Comparison of ENCODE assay signal across 1 cellular context in the genomic region with DNA sequence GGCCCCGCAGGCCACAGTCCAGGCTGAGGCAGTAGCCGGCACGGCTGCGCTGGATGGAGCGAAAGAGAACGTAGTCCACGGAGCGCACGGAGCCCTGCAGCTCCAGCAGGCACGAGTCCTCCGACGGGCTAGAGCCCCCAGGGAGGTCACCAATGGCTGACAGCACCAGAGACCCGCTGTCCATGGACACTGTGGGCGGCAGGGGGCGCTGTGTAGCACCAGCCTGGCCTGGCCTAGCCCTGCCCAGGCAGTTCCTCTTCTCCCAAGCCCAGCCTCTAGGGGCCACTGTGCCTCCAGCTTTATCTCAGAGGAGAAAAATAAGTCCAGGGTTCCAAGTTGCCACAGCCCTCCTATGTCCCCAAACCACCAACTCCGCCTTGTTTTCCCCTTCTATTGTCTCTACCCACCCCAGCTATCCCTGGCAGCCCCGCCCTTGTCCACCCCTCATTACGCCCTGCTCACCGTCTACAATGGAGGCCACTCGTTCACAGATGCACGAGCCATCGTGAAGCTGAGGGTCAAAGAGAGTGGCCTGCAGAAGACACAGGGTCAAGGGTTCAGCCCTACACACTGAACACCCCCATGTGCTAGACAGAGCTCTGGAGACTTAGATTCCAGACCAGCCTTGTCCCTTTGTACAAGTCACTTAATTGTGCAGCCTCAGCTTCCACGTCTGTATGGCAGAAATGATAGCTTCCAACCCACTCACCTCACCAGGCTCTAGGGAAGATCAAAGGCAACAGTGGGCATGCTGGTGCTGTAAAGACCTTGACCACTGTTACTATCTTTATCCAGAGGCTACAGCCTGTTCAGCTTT.
TF ChIP-seq lines count a peak whose summit lies in the region.

No MANE protein-coding gene starts in this region.

TF ChIP-seq in H1, 55 proteins besides CTCF, POLR2A, EP300 and RAD21:
- TF ChIP-seq ASH2L (IDR thresholded peaks at IDR 0.05; ENCODE audit: low read length) (peak; percentile 59), KDM5A (IDR thresholded peaks at IDR 0.05; ENCODE audit: low read length) (no peak), SAP30 (IDR thresholded peaks at IDR 0.05; ENCODE audit: insufficient read depth, insufficient replicate concordance, low read length) (peak; percentile 41), CEBPB (IDR thresholded peaks at IDR 0.05; ENCODE audit: low read depth, low read length) (no peak), GABPA (IDR thresholded peaks at IDR 0.05; ENCODE audit: borderline replicate concordance, insufficient read depth, low read length) (peak; percentile 66; the same call in 1 of the 2 replicates), CREB1 (IDR thresholded peaks at IDR 0.05) (peak; percentile 66), SP1 (IDR thresholded peaks at IDR 0.05; ENCODE audit: low read depth, low read length) (0 out of 2 replicates have a peak, but pooled peaks have one; percentile 33), HDAC2 (IDR thresholded peaks at IDR 0.05; ENCODE audit: borderline replicate concordance in 1 of 2, low read depth in 2 of 2, low read length in 2 of 2) (no peak), JUND (IDR thresholded peaks at IDR 0.05; ENCODE audit: low read length) (peak; percentile 77), EZH2 (IDR thresholded peaks at IDR 0.05; ENCODE audit: low read depth, low read length, severe bottlenecking) (no peak), SUZ12 (IDR thresholded peaks at IDR 0.05; ENCODE audit: low read length) (no peak), SIN3A (conservative IDR thresholded peaks at IDR 0.05 in 1 of 2, IDR thresholded peaks at IDR 0.05 in 1 of 2; ENCODE audit: low read depth in 1 of 2, low read length in 2 of 2) (peak; percentile 89 to 94; a peak in 3 of 4 replicates), CHD1 (IDR thresholded peaks at IDR 0.05; ENCODE audit: low read depth, low read length) (no peak), SP4 (IDR thresholded peaks at IDR 0.05; ENCODE audit: low read length) (peak; percentile 45; the same call in 1 of the 2 replicates), ZNF274 (IDR thresholded peaks at IDR 0.05; ENCODE audit: borderline replicate concordance, extremely low read depth, low read length) (no peak), KDM4A (IDR thresholded peaks at IDR 0.05; ENCODE audit: low read depth, low read length, severe bottlenecking) (peak; percentile 67), EGR1 (IDR thresholded peaks at IDR 0.05; ENCODE audit: borderline replicate concordance, low read depth, low read length) (no peak), HDAC6 (IDR thresholded peaks at IDR 0.05; ENCODE audit: low read depth, low read length) (no peak), TAF1 (IDR thresholded peaks at IDR 0.05; ENCODE audit: low read depth, low read length) (0 out of 2 replicates have a peak, but pooled peaks have one; percentile 12), YY1 (IDR thresholded peaks at IDR 0.05; ENCODE audit: low read depth, low read length) (peak; percentile 95)
- TF ChIP-seq, protein P1, sequence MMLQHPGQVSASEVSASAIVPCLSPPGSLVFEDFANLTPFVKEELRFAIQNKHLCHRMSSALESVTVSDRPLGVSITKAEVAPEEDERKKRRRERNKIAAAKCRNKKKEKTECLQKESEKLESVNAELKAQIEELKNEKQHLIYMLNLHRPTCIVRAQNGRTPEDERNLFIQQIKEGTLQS (IDR thresholded peaks at IDR 0.05; ENCODE audit: insufficient read depth, low read depth, low read length) = 0 out of 2 replicates have a peak, but pooled peaks have one; percentile 4
- TF ChIP-seq, protein P2, sequence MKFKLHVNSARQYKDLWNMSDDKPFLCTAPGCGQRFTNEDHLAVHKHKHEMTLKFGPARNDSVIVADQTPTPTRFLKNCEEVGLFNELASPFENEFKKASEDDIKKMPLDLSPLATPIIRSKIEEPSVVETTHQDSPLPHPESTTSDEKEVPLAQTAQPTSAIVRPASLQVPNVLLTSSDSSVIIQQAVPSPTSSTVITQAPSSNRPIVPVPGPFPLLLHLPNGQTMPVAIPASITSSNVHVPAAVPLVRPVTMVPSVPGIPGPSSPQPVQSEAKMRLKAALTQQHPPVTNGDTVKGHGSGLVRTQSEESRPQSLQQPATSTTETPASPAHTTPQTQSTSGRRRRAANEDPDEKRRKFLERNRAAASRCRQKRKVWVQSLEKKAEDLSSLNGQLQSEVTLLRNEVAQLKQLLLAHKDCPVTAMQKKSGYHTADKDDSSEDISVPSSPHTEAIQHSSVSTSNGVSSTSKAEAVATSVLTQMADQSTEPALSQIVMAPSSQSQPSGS (IDR thresholded peaks at IDR 0.05; ENCODE audit: low read length) = peak; percentile 62; the same call in 1 of the 2 replicates
- TF ChIP-seq, protein P3, sequence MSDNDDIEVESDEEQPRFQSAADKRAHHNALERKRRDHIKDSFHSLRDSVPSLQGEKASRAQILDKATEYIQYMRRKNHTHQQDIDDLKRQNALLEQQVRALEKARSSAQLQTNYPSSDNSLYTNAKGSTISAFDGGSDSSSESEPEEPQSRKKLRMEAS (IDR thresholded peaks at IDR 0.05) = peak; percentile 76
- TF ChIP-seq, protein P4, sequence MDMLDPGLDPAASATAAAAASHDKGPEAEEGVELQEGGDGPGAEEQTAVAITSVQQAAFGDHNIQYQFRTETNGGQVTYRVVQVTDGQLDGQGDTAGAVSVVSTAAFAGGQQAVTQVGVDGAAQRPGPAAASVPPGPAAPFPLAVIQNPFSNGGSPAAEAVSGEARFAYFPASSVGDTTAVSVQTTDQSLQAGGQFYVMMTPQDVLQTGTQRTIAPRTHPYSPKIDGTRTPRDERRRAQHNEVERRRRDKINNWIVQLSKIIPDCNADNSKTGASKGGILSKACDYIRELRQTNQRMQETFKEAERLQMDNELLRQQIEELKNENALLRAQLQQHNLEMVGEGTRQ (IDR thresholded peaks at IDR 0.05; ENCODE audit: low read length) = no peak
